In the genomic region with DNA sequence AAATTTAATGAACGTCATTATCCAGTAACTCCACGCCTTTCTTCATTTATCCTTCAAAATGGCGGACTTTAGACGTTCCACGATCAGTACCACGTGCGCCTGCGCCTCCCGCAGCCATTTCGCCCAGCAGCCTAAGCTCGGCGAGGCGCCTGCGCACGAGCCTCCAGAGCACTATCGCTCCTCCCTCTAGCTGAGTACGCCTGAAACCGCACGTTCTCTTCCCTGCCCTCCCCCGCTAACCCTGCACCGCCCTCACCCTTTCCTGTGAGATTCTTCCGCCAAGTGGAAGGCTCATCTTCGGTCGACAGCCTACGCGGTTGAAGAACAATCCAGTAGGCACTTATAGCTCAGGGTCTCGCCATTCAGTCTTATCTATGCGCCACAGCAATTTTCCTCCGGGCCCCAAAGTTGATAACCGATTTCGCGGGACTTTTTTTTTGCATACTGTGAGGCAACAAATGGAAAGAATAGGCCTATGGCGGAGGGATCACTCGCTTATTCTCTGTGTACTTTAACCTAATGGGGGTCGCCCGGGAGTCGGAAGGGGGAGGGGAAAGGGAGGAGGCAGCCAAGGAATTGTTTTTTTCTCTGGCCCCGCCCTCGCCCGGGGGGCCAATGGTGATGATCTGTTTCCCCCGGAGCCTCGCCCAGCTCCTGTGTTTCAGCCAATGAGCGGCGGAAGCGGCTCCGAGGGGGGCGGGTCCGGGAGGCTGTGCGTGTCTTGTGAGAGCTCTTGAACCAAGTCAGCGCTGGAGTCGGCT, we compare ENCODE assay signal across 8 cellular contexts. TPM values are rescaled to one million over a fixed set of nuclear protein-coding genes. Genes with fewer than 3 reads are reported as not detected.
A peak's percentile ranks its signal among the peaks of the same experiment; 100 is the strongest.
DNase-seq lines count a peak whose midpoint lies in the region; ATAC-seq and TF ChIP-seq lines count a peak whose summit lies in the region.

A gene with protein sequence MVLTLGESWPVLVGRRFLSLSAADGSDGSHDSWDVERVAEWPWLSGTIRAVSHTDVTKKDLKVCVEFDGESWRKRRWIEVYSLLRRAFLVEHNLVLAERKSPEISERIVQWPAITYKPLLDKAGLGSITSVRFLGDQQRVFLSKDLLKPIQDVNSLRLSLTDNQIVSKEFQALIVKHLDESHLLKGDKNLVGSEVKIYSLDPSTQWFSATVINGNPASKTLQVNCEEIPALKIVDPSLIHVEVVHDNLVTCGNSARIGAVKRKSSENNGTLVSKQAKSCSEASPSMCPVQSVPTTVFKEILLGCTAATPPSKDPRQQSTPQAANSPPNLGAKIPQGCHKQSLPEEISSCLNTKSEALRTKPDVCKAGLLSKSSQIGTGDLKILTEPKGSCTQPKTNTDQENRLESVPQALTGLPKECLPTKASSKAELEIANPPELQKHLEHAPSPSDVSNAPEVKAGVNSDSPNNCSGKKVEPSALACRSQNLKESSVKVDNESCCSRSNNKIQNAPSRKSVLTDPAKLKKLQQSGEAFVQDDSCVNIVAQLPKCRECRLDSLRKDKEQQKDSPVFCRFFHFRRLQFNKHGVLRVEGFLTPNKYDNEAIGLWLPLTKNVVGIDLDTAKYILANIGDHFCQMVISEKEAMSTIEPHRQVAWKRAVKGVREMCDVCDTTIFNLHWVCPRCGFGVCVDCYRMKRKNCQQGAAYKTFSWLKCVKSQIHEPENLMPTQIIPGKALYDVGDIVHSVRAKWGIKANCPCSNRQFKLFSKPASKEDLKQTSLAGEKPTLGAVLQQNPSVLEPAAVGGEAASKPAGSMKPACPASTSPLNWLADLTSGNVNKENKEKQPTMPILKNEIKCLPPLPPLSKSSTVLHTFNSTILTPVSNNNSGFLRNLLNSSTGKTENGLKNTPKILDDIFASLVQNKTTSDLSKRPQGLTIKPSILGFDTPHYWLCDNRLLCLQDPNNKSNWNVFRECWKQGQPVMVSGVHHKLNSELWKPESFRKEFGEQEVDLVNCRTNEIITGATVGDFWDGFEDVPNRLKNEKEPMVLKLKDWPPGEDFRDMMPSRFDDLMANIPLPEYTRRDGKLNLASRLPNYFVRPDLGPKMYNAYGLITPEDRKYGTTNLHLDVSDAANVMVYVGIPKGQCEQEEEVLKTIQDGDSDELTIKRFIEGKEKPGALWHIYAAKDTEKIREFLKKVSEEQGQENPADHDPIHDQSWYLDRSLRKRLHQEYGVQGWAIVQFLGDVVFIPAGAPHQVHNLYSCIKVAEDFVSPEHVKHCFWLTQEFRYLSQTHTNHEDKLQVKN (N-terminal part only) (plus strand): TSS at position 741 of the 761 bp plus-strand sequence. CDS start 677 bp downstream, outside the sequence.

- H3K4me3 ChIP-seq in IMR-90 (ENCODE audit: insufficient read depth, low read depth, low read length) (peak within 1 kb of the TSS; percentile 97), OCI-LY7 (ENCODE audit: low read depth, low read length, poor library complexity, severe bottlenecking) (peak within 1 kb of the TSS; percentile 82), mesendoderm (ENCODE audit: low read length) (peak within 1 kb of the TSS; percentile 66)

- no peaks in the 10 kb centered on the region for H3K27me3 Mint-ChIP-seq in Calu3 (ENCODE audit: unreplicated experiment)

- H3K56ac ChIP-seq in IMR-90 (ENCODE audit: extremely low read depth, insufficient read depth, low read length) (peak within 1 kb of the TSS; percentile 99), mesendoderm (ENCODE audit: low read length) (peak within 1 kb of the TSS; percentile 91)

- H3K14ac ChIP-seq in IMR-90 (replicated peaks; ENCODE audit: low read depth, low read length): peak within 1 kb of the TSS; percentile 98

- intact Hi-C loops in Calu3 (cut with micrococcal nuclease; ENCODE audit: unreplicated experiment): loop anchor here (5.0 to 10.0 kb wide), 2 partner anchors 44 to 264 kb away; no protein-coding TSS in a partner anchor
- intact Hi-C loops in IMR-90 (cut with micrococcal nuclease): loop anchor here (1.0 to 5.0 kb wide), 4 partner anchors 36 to 246 kb away; a partner anchor contains a TSS
- intact Hi-C loops in OCI-LY7 (cut with micrococcal nuclease; ENCODE audit: unreplicated experiment): loop anchor here (1.0 to 10.0 kb wide), 5 partner anchors 122 to 406 kb away; a partner anchor contains a TSS

- H4K20me1 ChIP-seq in IMR-90 (ENCODE audit: insufficient read depth, low read length): peaks cover 39% of the 10 kb centered on the region
- H4K20me1 ChIP-seq in OCI-LY7 (ENCODE audit: insufficient read depth, low read length): peaks cover 11% of the 10 kb centered on the region; the same call in 1 of the 2 replicates

- H2AK9ac ChIP-seq in IMR-90 (replicated peaks; ENCODE audit: low read depth, low read length, poor library complexity): peak within 1 kb of the TSS; percentile 84

- DNase-seq in Calu3: peak; percentile 99
- peak; percentile 99 for DNase-seq in IMR-90
- peak; percentile 99 for DNase-seq in OCI-LY7 (ENCODE audit: low spot score)
- DNase-seq in activated CD8-positive, alpha-beta memory T cell treated with anti-CD3 and anti-CD28 coated beads, Interleukin-2, amount 50 U/mL, for 48 hours: peak; percentile 97
- peak; percentile 100 for DNase-seq in mesendoderm
- DNase-seq in stimulated activated CD8-positive, alpha-beta memory T cell treated with anti-CD3 and anti-CD28 coated beads, Interleukin-12 subunit alpha, Interleukin-12 subunit beta, amount 100 ng/mL, for 4 hours (ENCODE audit: low read depth): peak; percentile 99

- H3K23ac ChIP-seq in IMR-90 (ENCODE audit: low read depth, low read length) (peak within 1 kb of the TSS; percentile 96), mesendoderm (ENCODE audit: low read length) (peak within 1 kb of the TSS; percentile 81)

- H3K27ac ChIP-seq in IMR-90 (ENCODE audit: insufficient read depth, low read length) (peak within 1 kb of the TSS; percentile 97), OCI-LY7 (ENCODE audit: low read depth, low read length, poor library complexity, severe bottlenecking) (peak within 1 kb of the TSS; percentile 91), mesendoderm (ENCODE audit: low read depth, low read length) (peak within 1 kb of the TSS; percentile 98)

- H2AK5ac ChIP-seq in IMR-90 (ENCODE audit: low read depth, low read length): peak within 1 kb of the TSS; percentile 75
- no peak within 1 kb of the TSS for H2AK5ac ChIP-seq in mesendoderm (ENCODE audit: low read length)

- peak within 1 kb of the TSS; percentile 98 for H3K4ac ChIP-seq in IMR-90 (ENCODE audit: low read depth, low read length)
- H3K4ac ChIP-seq in mesendoderm (ENCODE audit: low read depth, low read length): peak within 1 kb of the TSS; percentile 70

- H3K9ac ChIP-seq in IMR-90 (ENCODE audit: low read depth, low read length): peak within 1 kb of the TSS; percentile 85
- H3K9ac ChIP-seq in mesendoderm (ENCODE audit: low read length): peak within 1 kb of the TSS; percentile 76

- H3K9me3 Mint-ChIP-seq in Calu3 (ENCODE audit: low read depth, unreplicated experiment): peaks cover 8% of the 10 kb centered on the region

- H3K79me2 ChIP-seq in OCI-LY7 (ENCODE audit: insufficient read depth, low read depth, low read length) (peaks cover 37% of the 10 kb centered on the region; the same call in 1 of the 2 replicates), mesendoderm (ENCODE audit: control insufficient read depth, insufficient read depth, low read length) (peaks cover 12% of the 10 kb centered on the region)

- CTCF ChIA-PET in Calu3 (lab: Charles Lee): interaction anchor here (1.1 to 1.6 kb wide), 4 partner anchors 13 to 47 kb away, joined by 3 to 12 read pairs (median 6); no protein-coding TSS in a partner anchor
- CTCF ChIA-PET in IMR-90 (lab: Yijun Ruan, JAX): interaction anchor here (0.6 kb wide), 1 partner anchor 9 kb away, joined by 3 read pairs; no protein-coding TSS in a partner anchor
- CTCF ChIA-PET in OCI-LY7 (lab: Charles Lee; ENCODE audit: unreplicated experiment): no interaction called here

- no peaks in the 10 kb centered on the region for H3K9me2 ChIP-seq in OCI-LY7 (ENCODE audit: insufficient read depth, low read length)

- H4K8ac ChIP-seq in IMR-90 (ENCODE audit: low read depth in 2 of 2, low read length in 2 of 2) (peak within 1 kb of the TSS; percentile 68 to 95), mesendoderm (ENCODE audit: low read depth, low read length) (peak within 1 kb of the TSS; percentile 100)

- TF ChIP-seq POLR2A in IMR-90 (IDR thresholded peaks at IDR 0.05; ENCODE audit: low read depth, low read length): no peak

- peaks cover 26% of the 10 kb centered on the region for H3K4me1 Mint-ChIP-seq in Calu3 (ENCODE audit: low read depth, unreplicated experiment)

- 0% methylated on average over 15 of the region's 51 CpGs; no CpG with 5 or more reads in 1 of the 2 experiments for WGBS in IMR-90 (ENCODE audit: extremely low coverage in 2 of 2, insufficient read length in 1 of 2), 2 experiments
- no CpG with 5 or more reads among the region's 51 CpGs for WGBS in mesendoderm (ENCODE audit: extremely low coverage, insufficient coverage, low lambda C conversion rate)

- H2BK5ac ChIP-seq in IMR-90 (ENCODE audit: low read depth, low read length, poor library complexity, severe bottlenecking) (peak within 1 kb of the TSS; percentile 93), mesendoderm (ENCODE audit: low read length) (peak within 1 kb of the TSS; percentile 89)

- H2AFZ ChIP-seq in IMR-90 (replicated peaks; ENCODE audit: low read length, poor library complexity) (peak within 1 kb of the TSS; percentile 96), OCI-LY7 (ENCODE audit: low read length) (peak within 1 kb of the TSS; percentile 99)

- H3K4me1 ChIP-seq in IMR-90 (ENCODE audit: control insufficient read depth, insufficient read depth, low read length): 0 out of 2 replicates have a peak, but pooled peaks cover 3% of the 10 kb centered on the region
- H3K4me1 ChIP-seq in OCI-LY7 (ENCODE audit: insufficient read depth, low read length, poor library complexity, severe bottlenecking): peaks cover 20% of the 10 kb centered on the region
- H3K4me1 ChIP-seq in mesendoderm (ENCODE audit: control insufficient read depth, low read depth, low read length): no peaks in the 10 kb centered on the region

- H3K4me2 ChIP-seq in IMR-90 (ENCODE audit: low read depth, low read length) (peak within 1 kb of the TSS; percentile 89), OCI-LY7 (ENCODE audit: low read length) (peak within 1 kb of the TSS; percentile 98), mesendoderm (ENCODE audit: low read length) (peak within 1 kb of the TSS; percentile 62)

- peak within 1 kb of the TSS; percentile 93 for H4K91ac ChIP-seq in IMR-90 (ENCODE audit: insufficient read depth, low read depth, low read length)

- dilution Hi-C loops in IMR-90 (cut with HindIII; ENCODE audit: low sequenced_read_pairs, unreplicated experiment): no loop called here

- BruUV-seq in Calu3 (replicated peaks; lab: Mats Ljungman, UMichigan) (no TSS peak), IMR-90 (replicated peaks; lab: Mats Ljungman, UMichigan) (no TSS peak), OCI-LY7 (replicated peaks; lab: Mats Ljungman, UMichigan) (no TSS peak)

- H3K9me3 ChIP-seq in IMR-90 (ENCODE audit: control insufficient read depth, insufficient read depth, low read length): no peaks in the 10 kb centered on the region
- H3K9me3 ChIP-seq in OCI-LY7 (ENCODE audit: low read length): peaks cover 35% of the 10 kb centered on the region

- no peaks in the 10 kb centered on the region for H3K27me3 ChIP-seq in IMR-90 (ENCODE audit: control insufficient read depth, insufficient read depth, low read length)
- H3K27me3 ChIP-seq in mesendoderm (ENCODE audit: insufficient read depth, low read length, poor library complexity): no peaks in the 10 kb centered on the region

- H3K18ac ChIP-seq in IMR-90 (ENCODE audit: low read depth, low read length) (peak within 1 kb of the TSS; percentile 93), mesendoderm (ENCODE audit: low read length) (peak within 1 kb of the TSS; percentile 99)

- peak within 1 kb of the TSS; percentile 92 for H4K5ac ChIP-seq in IMR-90 (ENCODE audit: low read depth, low read length)
- no peak within 1 kb of the TSS for H4K5ac ChIP-seq in mesendoderm (ENCODE audit: low read length)

- H3K36me3 Mint-ChIP-seq in Calu3 (ENCODE audit: insufficient read depth, unreplicated experiment): peaks cover 33% of the 10 kb centered on the region

- H3K9me1 ChIP-seq in IMR-90 (ENCODE audit: insufficient read depth, low read length): no peaks in the 10 kb centered on the region; the same call in 1 of the 2 replicates

- peak within 1 kb of the TSS; percentile 96 for H3K27ac Mint-ChIP-seq in Calu3 (ENCODE audit: unreplicated experiment)

- H2BK15ac ChIP-seq in IMR-90 (ENCODE audit: low read depth, low read length) (peak within 1 kb of the TSS; percentile 65; the same call in 1 of the 3 replicates), mesendoderm (replicated peaks; ENCODE audit: low read depth) (no peak within 1 kb of the TSS)

- peak; percentile 85 for ATAC-seq in GM21529 (IDR thresholded peaks at IDR 0.05; ENCODE audit: unreplicated experiment)
- peak; percentile 87 for ATAC-seq in IMR-90 (ENCODE audit: low read depth)

- H3K79me1 ChIP-seq in IMR-90 (ENCODE audit: low read depth in 1 of 2, low read length in 2 of 2) (peaks cover 0 to 36% of the 10 kb centered on the region in 2 experiments; a peak in 2 of 4 replicates), mesendoderm (ENCODE audit: low read length) (peaks cover 6% of the 10 kb centered on the region)

- H2BK20ac ChIP-seq in IMR-90 (ENCODE audit: low read depth, low read length): peak within 1 kb of the TSS; percentile 98

- TF ChIP-seq RAD21 in IMR-90 (IDR thresholded peaks at IDR 0.05; ENCODE audit: low read length): no peak

- H3K36me3 ChIP-seq in IMR-90 (ENCODE audit: control insufficient read depth, insufficient read depth, low read length) (peaks cover 11% of the 10 kb centered on the region), OCI-LY7 (ENCODE audit: insufficient read depth, low read length) (peaks cover 34% of the 10 kb centered on the region), mesendoderm (ENCODE audit: control insufficient read depth, insufficient read depth, low read length) (no peaks in the 10 kb centered on the region)

- H3K4me3 Mint-ChIP-seq in Calu3 (ENCODE audit: low read depth, unreplicated experiment): peak within 1 kb of the TSS; percentile 79

- TF ChIP-seq CTCF in Calu3 (IDR thresholded peaks at IDR 0.05; ENCODE audit: unreplicated experiment) (no peak), IMR-90 (conservative IDR thresholded peaks at IDR 0.05; ENCODE audit: low read depth, low read length) (no peak), OCI-LY7 (conservative IDR thresholded peaks at IDR 0.05; ENCODE audit: low read length) (no peak)

- in situ Hi-C loops in IMR-90 (cut with MboI; ENCODE audit: low sequenced_read_pairs) (no loop called here), endometrial microvascular endothelial cells (cut with HindIII; ENCODE audit: inconsistent ontology term, low pct_unique_long_range_greater_than_20kb, low sequenced_read_pairs) (no loop called here)

- POLR2A ChIA-PET in IMR-90 (lab: Charles Lee; ENCODE audit: unreplicated experiment) (interaction anchor here (0.6 to 0.7 kb wide), 2 partner anchors 122 to 140 kb away, joined by 3 to 5 read pairs; no protein-coding TSS in a partner anchor), OCI-LY7 (lab: Charles Lee) (interaction anchor here (0.6 to 3.1 kb wide), 16 partner anchors 9 to 737 kb away, joined by 3 to 13 read pairs (median 4); a partner anchor contains a TSS)

- H2BK120ac ChIP-seq in IMR-90 (ENCODE audit: low read depth, low read length) (peak within 1 kb of the TSS; percentile 99), mesendoderm (ENCODE audit: low read depth, low read length) (peak within 1 kb of the TSS; percentile 82)

RNA-seq across cellular contexts. Expression of the gene that starts here (rescaled TPM):
- total RNA-seq in Calu3 (2022): 35.5 and 37.8 TPM in 2 replicates
- total RNA-seq in IMR-90 (2012; rRNA removed): 33.3 and 35.8 TPM in 2 replicates
- 21.3 and 24.8 TPM in 2 replicates for polyA plus RNA-seq in IMR-90 (2012; rRNA removed)
- polyA plus RNA-seq in IMR-90 (2012; cell fraction: cytosol; rRNA removed): 4.4 and 5.9 TPM in 2 replicates
- polyA plus RNA-seq in IMR-90 (2012; cell fraction: nucleus; rRNA removed; ENCODE audit: low replicate concordance): 17.0 and 133 TPM in 2 replicates
- 14.5 and 30.6 TPM in 2 replicates for total RNA-seq in OCI-LY7 (2014; rRNA removed; shearing (Covaris generic))
- total RNA-seq in OCI-LY7 (2022): 39.5 and 55.7 TPM in 2 replicates
- total RNA-seq in endometrial microvascular endothelial cells (ENCODE audit: inconsistent ontology term): 14.7 TPM
- polyA plus RNA-seq in mesendoderm (2013, experiment 1 of 2): 10.7 TPM
- polyA plus RNA-seq in mesendoderm (2013, experiment 2 of 2): 10.2 TPM

Comparison
In these comparisons a context has a peak if more than half of its experiments do, and no peak if none do; other contexts are left out.
1. Peak in every context shown above with its lines: DNase-seq, ATAC-seq, H3K4me3 ChIP-seq and H3K27ac ChIP-seq.